In genomic region chr14:23005451-23005850, GRCh38 we compare ENCODE assay signal across 18 cellular contexts. TPM values are rescaled to one million over a fixed set of nuclear protein-coding genes. Genes with fewer than 3 reads are reported as not detected.
DNase-seq lines count a peak whose midpoint lies in the region; ATAC-seq, FAIRE-seq and TF ChIP-seq lines count a peak whose summit lies in the region.
"Had no signal": no experiment of that assay in that cellular context is flagged by ENCODE, and none has a peak within 500 bp of the region (broad histone marks: within the 10 kb centered on the region; RNA-seq: fewer than 3 reads in every experiment).

No MANE protein-coding gene starts in this region.

- H3K9me2 ChIP-seq in OCI-LY7 (ENCODE audit: insufficient read depth, low read length): no peaks in the 10 kb centered on the region

- TF ChIP-seq EP300 in HepG2 (IDR thresholded peaks at IDR 0.05; ENCODE audit: low read depth in 2 of 2, low read length in 2 of 2): no peak
- no peak for TF ChIP-seq EP300 in HepG2 (CRISPR knock-in tag; IDR thresholded peaks at IDR 0.05; ENCODE audit: borderline replicate concordance)

- H3K27ac ChIP-seq in HepG2 (ENCODE audit: extremely low read length, insufficient read depth, low read length): no peak overlapping the region
- no peak overlapping the region for H3K27ac ChIP-seq in right lobe of liver
- H3K27ac ChIP-seq in OCI-LY7 (ENCODE audit: low read depth, low read length, poor library complexity, severe bottlenecking): no peak overlapping the region
- H3K27ac ChIP-seq: neutrophil had no signal

- H3K4me1 ChIP-seq in HepG2 (ENCODE audit: insufficient read depth, low read length) (peaks cover 45% of the 10 kb centered on the region), right lobe of liver (peaks cover 0 to 19% (median 2%) of the 10 kb centered on the region in 4 donors), OCI-LY7 (ENCODE audit: insufficient read depth, low read length, poor library complexity, severe bottlenecking) (peaks cover 42% of the 10 kb centered on the region)

- H4K20me1 ChIP-seq in HepG2 (ENCODE audit: insufficient read depth, low read length) (no peaks in the 10 kb centered on the region), OCI-LY7 (ENCODE audit: insufficient read depth, low read length) (no peaks in the 10 kb centered on the region)

- H3K27me3 ChIP-seq in HepG2 (ENCODE audit: control insufficient read depth in 1 of 2, insufficient read depth in 2 of 2, low read length in 2 of 2): no peaks in the 10 kb centered on the region; a peak in 1 of 5 replicates
- H3K27me3 ChIP-seq in right lobe of liver: no peaks in the 10 kb centered on the region
- H3K27me3 ChIP-seq: BE2C, neutrophil, suprapubic skin had no signal

- DNase-seq in HepG2 (ENCODE audit: low spot score): no peak
- no peak for DNase-seq in right lobe of liver
- DNase-seq in OCI-LY7 (ENCODE audit: low spot score): no peak
- peak in 1 of 2 experiments; percentile 43 for DNase-seq in erythroblast (lab: John Stamatoyannopoulos, UW)
- no peak for DNase-seq in DMS153 treated with DMSO at 0.1 percent for 48 hours (lab: John Stamatoyannopoulos, UW; ENCODE audit: unreplicated experiment)
- DNase-seq in DMS153 (lab: John Stamatoyannopoulos, UW): no peak
- no peak for DNase-seq in frontal cortex (ENCODE audit: low spot score in 2 of 2)
- DNase-seq: BE2C; NCI-H1048; NCI-H526 treated with DMSO at 0.1 percent for 48 hours; stimulated activated CD4-positive, alpha-beta T cell treated with anti-CD3 and anti-CD28 coated beads, Interleukin-2, amount 100 ng/mL, for 24 hours had no signal

- H3K36me3 ChIP-seq in HepG2 (replicated peaks in 1 of 2; ENCODE audit: control insufficient read depth in 1 of 2, insufficient read depth in 2 of 2, low read length in 2 of 2): no peaks in the 10 kb centered on the region
- no peaks in the 10 kb centered on the region for H3K36me3 ChIP-seq in right lobe of liver
- no peaks in the 10 kb centered on the region for H3K36me3 ChIP-seq in OCI-LY7 (ENCODE audit: insufficient read depth, low read length)
- H3K36me3 ChIP-seq: BE2C, neutrophil, suprapubic skin had no signal

- H3K4me2 ChIP-seq in HepG2 (ENCODE audit: low read depth, low read length) (no peak overlapping the region; the same call in 1 of the 2 replicates), OCI-LY7 (ENCODE audit: low read length) (peak overlapping the region; percentile 100)

- no peak overlapping the region for H2AFZ ChIP-seq in HepG2 (ENCODE audit: low read length)
- H2AFZ ChIP-seq in OCI-LY7 (ENCODE audit: low read length): peak overlapping the region; percentile 69; the same call in 1 of the 2 replicates

- BruUV-seq in HepG2 (replicated peaks; lab: Mats Ljungman, UMichigan) (no TSS peak), OCI-LY7 (replicated peaks; lab: Mats Ljungman, UMichigan) (no TSS peak)

- WGBS in HepG2 (ENCODE audit: low lambda C conversion rate): 95% methylated on average over 2 of the region's 2 CpGs
- WGBS in right lobe of liver (ENCODE audit: insufficient coverage, low coverage, low lambda C conversion rate, missing lambda C conversion rate): 94% methylated on average over 2 of the region's 2 CpGs

- no peak for TF ChIP-seq CTCF in HepG2 (CRISPR knock-in tag; IDR thresholded peaks at IDR 0.05)
- no peak for TF ChIP-seq CTCF in right lobe of liver (IDR thresholded peaks at IDR 0.05)
- TF ChIP-seq CTCF in OCI-LY7 (conservative IDR thresholded peaks at IDR 0.05; ENCODE audit: low read length): no peak

- FAIRE-seq in HepG2 (lab: Jason Lieb, UNC) (no peak), frontal cortex (lab: Jason Lieb, UNC) (no peak)

- intact Hi-C loops in HepG2 (cut with micrococcal nuclease; ENCODE audit: unreplicated experiment) (loop anchor here (5.0 kb wide), 1 partner anchor 408 kb away; the partner anchor contains the start of gene ABHD4), right lobe of liver (cut with DNase I) (no loop called here), OCI-LY7 (cut with micrococcal nuclease; ENCODE audit: unreplicated experiment) (loop anchor here (5.0 kb wide), 3 partner anchors 133 to 448 kb away; partner anchors contain the start of genes LRP10 and PPP1R3E)

- TF ChIP-seq POLR2A in HepG2 (IDR thresholded peaks at IDR 0.05; ENCODE audit: insufficient read depth in 1 of 2, low read depth in 2 of 2, low read length in 2 of 2) (no peak), right lobe of liver (IDR thresholded peaks at IDR 0.05) (no peak), erythroblast (IDR thresholded peaks at IDR 0.05; ENCODE audit: low read length) (peak; percentile 8)

- in situ Hi-C loops in HepG2 (cut with HindIII; ENCODE audit: extremely low pct_ligation_motif_present, low pct_unique_long_range_greater_than_20kb): no loop called here

- ATAC-seq in HepG2: no peak
- no peak for ATAC-seq in right lobe of liver
- ATAC-seq in GM18907 (IDR thresholded peaks at IDR 0.05; ENCODE audit: unreplicated experiment): no peak
- ATAC-seq: esophagus mucosa, WTC11 had no signal

- POLR2A ChIA-PET in HepG2 (lab: Yijun Ruan, JAX): interaction anchor here (1.3 to 4.1 kb wide), 16 partner anchors 11 to 1089 kb away, joined by 3 to 561 read pairs (median 28); partner anchors contain the start of genes ACIN1, AJUBA, C14orf119 and DAD1
- POLR2A ChIA-PET in OCI-LY7 (lab: Charles Lee): interaction anchor here (1.0 to 3.6 kb wide), 5 partner anchors 10 to 89 kb away, joined by 3 to 41 read pairs (median 8); partner anchors contain the start of genes ACIN1, C14orf119 and HAUS4

- H3K79me2 ChIP-seq in HepG2 (ENCODE audit: insufficient read depth, low read length) (peaks cover 2% of the 10 kb centered on the region), OCI-LY7 (ENCODE audit: insufficient read depth, low read depth, low read length) (peaks cover 32% of the 10 kb centered on the region; the same call in 1 of the 2 replicates)

- no peaks in the 10 kb centered on the region for H3K9me3 ChIP-seq in HepG2 (ENCODE audit: low read length)
- H3K9me3 ChIP-seq in right lobe of liver: no peaks in the 10 kb centered on the region
- no peaks in the 10 kb centered on the region for H3K9me3 ChIP-seq in OCI-LY7 (ENCODE audit: low read length)
- H3K9me3 ChIP-seq: BE2C, neutrophil, suprapubic skin had no signal

- no peak for TF ChIP-seq RAD21 in HepG2 (CRISPR knock-in tag; IDR thresholded peaks at IDR 0.05)

- CTCF ChIA-PET in HepG2 (lab: Yijun Ruan, JAX; ENCODE audit: low intra/inter-chr PET ratio, low total read pairs): interaction anchor here (2.8 kb wide), 1 partner anchor 23 kb away, joined by 8 read pairs; the partner anchor contains the start of gene AJUBA
- CTCF ChIA-PET in OCI-LY7 (lab: Charles Lee; ENCODE audit: unreplicated experiment): interaction anchor here (2.2 kb wide), 2 partner anchors 10 to 19 kb away, joined by 8 to 16 read pairs; no protein-coding TSS in a partner anchor

- no peak overlapping the region for H3K9ac ChIP-seq in HepG2 (ENCODE audit: insufficient read depth, low read depth, low read length)

- H3K4me3 ChIP-seq in HepG2 (replicated peaks in 1 of 3; ENCODE audit: insufficient read depth in 1 of 3, low read depth in 2 of 3, low read length in 3 of 3): 0 out of 6 replicates have a peak overlapping the region, but pooled peaks of 1 of the 3 experiments have one; percentile 68
- H3K4me3 ChIP-seq in right lobe of liver: no peak overlapping the region
- peak overlapping the region; percentile 80 for H3K4me3 ChIP-seq in OCI-LY7 (ENCODE audit: low read depth, low read length, poor library complexity, severe bottlenecking)

RNA-seq across cellular contexts. Expression of gene C14orf93, which starts 4.5 kb away (rescaled TPM):
- total RNA-seq in HepG2 (2016; rRNA removed; fragmentation: Illumina TruSeq; extraction: Trizol) (10.8 and 11.4 TPM in 2 replicates), right lobe of liver (1 to 10 TPM; 1.7 to 4.0 (median 3.2) TPM), OCI-LY7 (2022) (15.2 and 17.4 TPM in 2 replicates), frontal cortex (4.5 TPM)
- 3.1 and 3.7 TPM in 2 replicates for total RNA-seq in HepG2 (2016; cell fraction: cytosol; rRNA removed; fragmentation: Illumina TruSeq; extraction: Trizol; ENCODE audit: low read depth)
- total RNA-seq in HepG2 (2016; cell fraction: insoluble cytoplasmic fraction; rRNA removed; fragmentation: Illumina TruSeq; extraction: Trizol): 10.9 and 11.2 TPM in 2 replicates
- 7.8 and 9.1 TPM in 2 replicates for total RNA-seq in HepG2 (2016; cell fraction: membrane; rRNA removed; fragmentation: Illumina TruSeq; extraction: Trizol)
- 6.7 and 8.3 TPM in 2 replicates for total RNA-seq in HepG2 (2016; cell fraction: nucleus; rRNA removed; fragmentation: Illumina TruSeq; extraction: Trizol)
- polyA plus RNA-seq in HepG2 (2011; rRNA removed): 19.8 and 22.5 TPM in 2 replicates
- 18.0 and 23.7 TPM in 2 replicates for polyA plus RNA-seq in HepG2 (2011; cell fraction: cytosol; rRNA removed)
- 27.1 and 27.7 TPM in 2 replicates for polyA plus RNA-seq in HepG2 (2011; cell fraction: nucleus; rRNA removed)
- polyA plus RNA-seq in HepG2 (2012): 14.5 and 15.7 TPM in 2 replicates
- polyA plus RNA-seq in HepG2 (2016; cell fraction: cytosol; fragmentation: Illumina TruSeq; extraction: Trizol; ENCODE audit: low read depth): 2.6 and 3.0 TPM in 2 replicates
- 9.9 and 10.2 TPM in 2 replicates for polyA plus RNA-seq in HepG2 (2016; cell fraction: insoluble cytoplasmic fraction; fragmentation: Illumina TruSeq; extraction: Trizol; ENCODE audit: low read depth)
- polyA plus RNA-seq in HepG2 (2016; cell fraction: membrane; fragmentation: Illumina TruSeq; extraction: Trizol; ENCODE audit: low read depth): 6.4 TPM in 2 replicates
- polyA plus RNA-seq in HepG2 (2016; cell fraction: nucleus; fragmentation: Illumina TruSeq; extraction: Trizol; ENCODE audit: insufficient read depth, low read depth): 19.5 and 24.7 TPM in 2 replicates
- 18.0 and 62.7 TPM in 2 replicates for polyA minus RNA-seq in HepG2 (2011; rRNA and poly(A)+ RNA removed; ENCODE audit: low replicate concordance)
- 8.0 and 14.8 TPM in 2 replicates for polyA minus RNA-seq in HepG2 (2011; cell fraction: cytosol; rRNA and poly(A)+ RNA removed)
- 8.8 and 11.9 TPM in 2 replicates for polyA minus RNA-seq in HepG2 (2011; cell fraction: nucleus; rRNA and poly(A)+ RNA removed)
- total RNA-seq in OCI-LY7 (2014; rRNA removed; shearing (Covaris generic)): 13.8 and 17.9 TPM in 2 replicates

RNA-seq across cellular contexts. Expression of gene AJUBA, which starts 23.1 kb away (rescaled TPM):
- total RNA-seq in HepG2 (2016; rRNA removed; fragmentation: Illumina TruSeq; extraction: Trizol) (109 and 157 TPM in 2 replicates), right lobe of liver (10 to 100 TPM in 5 of 6 experiments, 1 to 10 TPM in 1; 7.8 to 64.6 (median 54.2) TPM), OCI-LY7 (2022) (0.37 and 0.88 TPM in 2 replicates), frontal cortex (4.5 TPM)
- 29.1 and 32.6 TPM in 2 replicates for total RNA-seq in HepG2 (2016; cell fraction: cytosol; rRNA removed; fragmentation: Illumina TruSeq; extraction: Trizol; ENCODE audit: low read depth)
- total RNA-seq in HepG2 (2016; cell fraction: insoluble cytoplasmic fraction; rRNA removed; fragmentation: Illumina TruSeq; extraction: Trizol): 104 and 153 TPM in 2 replicates
- 72.3 and 78.5 TPM in 2 replicates for total RNA-seq in HepG2 (2016; cell fraction: membrane; rRNA removed; fragmentation: Illumina TruSeq; extraction: Trizol)
- 149 and 162 TPM in 2 replicates for total RNA-seq in HepG2 (2016; cell fraction: nucleus; rRNA removed; fragmentation: Illumina TruSeq; extraction: Trizol)
- 241 and 315 TPM in 2 replicates for polyA plus RNA-seq in HepG2 (2011; rRNA removed)
- 184 and 225 TPM in 2 replicates for polyA plus RNA-seq in HepG2 (2011; cell fraction: cytosol; rRNA removed)
- 207 and 248 TPM in 2 replicates for polyA plus RNA-seq in HepG2 (2011; cell fraction: nucleus; rRNA removed)
- polyA plus RNA-seq in HepG2 (2012): 183 and 230 TPM in 2 replicates
- polyA plus RNA-seq in HepG2 (2016; cell fraction: cytosol; fragmentation: Illumina TruSeq; extraction: Trizol; ENCODE audit: low read depth): 8.7 and 9.2 TPM in 2 replicates
- 102 and 106 TPM in 2 replicates for polyA plus RNA-seq in HepG2 (2016; cell fraction: insoluble cytoplasmic fraction; fragmentation: Illumina TruSeq; extraction: Trizol; ENCODE audit: low read depth)
- polyA plus RNA-seq in HepG2 (2016; cell fraction: membrane; fragmentation: Illumina TruSeq; extraction: Trizol; ENCODE audit: low read depth): 31.5 and 31.6 TPM in 2 replicates
- polyA plus RNA-seq in HepG2 (2016; cell fraction: nucleus; fragmentation: Illumina TruSeq; extraction: Trizol; ENCODE audit: insufficient read depth, low read depth): 158 and 165 TPM in 2 replicates
- polyA minus RNA-seq in HepG2 (2011; rRNA and poly(A)+ RNA removed; ENCODE audit: low replicate concordance): 171 and 630 TPM in 2 replicates
- polyA minus RNA-seq in HepG2 (2011; cell fraction: cytosol; rRNA and poly(A)+ RNA removed): 150 and 166 TPM in 2 replicates
- polyA minus RNA-seq in HepG2 (2011; cell fraction: nucleus; rRNA and poly(A)+ RNA removed): 420 and 488 TPM in 2 replicates
- total RNA-seq in OCI-LY7 (2014; rRNA removed; shearing (Covaris generic)): 0.13 and 0.22 TPM in 2 replicates

RNA-seq across cellular contexts. Expression of gene PSMB5, which starts 29.2 kb away (rescaled TPM):
- total RNA-seq in HepG2 (2016; rRNA removed; fragmentation: Illumina TruSeq; extraction: Trizol) (871 and 1,316 TPM in 2 replicates), right lobe of liver (10 to 100 TPM; 51.2 to 93.5 (median 59.1) TPM), OCI-LY7 (2022) (85.5 and 122 TPM in 2 replicates), frontal cortex (194 TPM)
- total RNA-seq in HepG2 (2016; cell fraction: cytosol; rRNA removed; fragmentation: Illumina TruSeq; extraction: Trizol; ENCODE audit: low read depth): 296 and 327 TPM in 2 replicates
- total RNA-seq in HepG2 (2016; cell fraction: insoluble cytoplasmic fraction; rRNA removed; fragmentation: Illumina TruSeq; extraction: Trizol): 923 and 1,358 TPM in 2 replicates
- total RNA-seq in HepG2 (2016; cell fraction: membrane; rRNA removed; fragmentation: Illumina TruSeq; extraction: Trizol): 499 and 543 TPM in 2 replicates
- total RNA-seq in HepG2 (2016; cell fraction: nucleus; rRNA removed; fragmentation: Illumina TruSeq; extraction: Trizol): 325 and 326 TPM in 2 replicates
- polyA plus RNA-seq in HepG2 (2011; rRNA removed): 566 and 705 TPM in 2 replicates
- 909 and 1,129 TPM in 2 replicates for polyA plus RNA-seq in HepG2 (2011; cell fraction: cytosol; rRNA removed)
- 173 and 191 TPM in 2 replicates for polyA plus RNA-seq in HepG2 (2011; cell fraction: nucleus; rRNA removed)
- 459 and 476 TPM in 2 replicates for polyA plus RNA-seq in HepG2 (2012)
- 281 and 292 TPM in 2 replicates for polyA plus RNA-seq in HepG2 (2016; cell fraction: cytosol; fragmentation: Illumina TruSeq; extraction: Trizol; ENCODE audit: low read depth)
- 1,127 and 1,228 TPM in 2 replicates for polyA plus RNA-seq in HepG2 (2016; cell fraction: insoluble cytoplasmic fraction; fragmentation: Illumina TruSeq; extraction: Trizol; ENCODE audit: low read depth)
- polyA plus RNA-seq in HepG2 (2016; cell fraction: membrane; fragmentation: Illumina TruSeq; extraction: Trizol; ENCODE audit: low read depth): 411 and 426 TPM in 2 replicates
- 421 and 445 TPM in 2 replicates for polyA plus RNA-seq in HepG2 (2016; cell fraction: nucleus; fragmentation: Illumina TruSeq; extraction: Trizol; ENCODE audit: insufficient read depth, low read depth)
- 455 and 971 TPM in 2 replicates for polyA minus RNA-seq in HepG2 (2011; rRNA and poly(A)+ RNA removed; ENCODE audit: low replicate concordance)
- 370 and 379 TPM in 2 replicates for polyA minus RNA-seq in HepG2 (2011; cell fraction: cytosol; rRNA and poly(A)+ RNA removed)
- polyA minus RNA-seq in HepG2 (2011; cell fraction: nucleus; rRNA and poly(A)+ RNA removed): 156 and 157 TPM in 2 replicates
- 111 and 133 TPM in 2 replicates for total RNA-seq in OCI-LY7 (2014; rRNA removed; shearing (Covaris generic))

RNA-seq across cellular contexts. Expression of gene PSMB11, which starts 36.6 kb away (rescaled TPM):
- not detected in 2 replicates for total RNA-seq in HepG2 (2016; rRNA removed; fragmentation: Illumina TruSeq; extraction: Trizol)
- total RNA-seq in HepG2 (2016; cell fraction: cytosol; rRNA removed; fragmentation: Illumina TruSeq; extraction: Trizol; ENCODE audit: low read depth): not detected in 2 replicates
- not detected in 2 replicates for total RNA-seq in HepG2 (2016; cell fraction: insoluble cytoplasmic fraction; rRNA removed; fragmentation: Illumina TruSeq; extraction: Trizol)
- total RNA-seq in HepG2 (2016; cell fraction: membrane; rRNA removed; fragmentation: Illumina TruSeq; extraction: Trizol): not detected in 2 replicates
- not detected in 2 replicates for total RNA-seq in HepG2 (2016; cell fraction: nucleus; rRNA removed; fragmentation: Illumina TruSeq; extraction: Trizol)
- not detected in 2 replicates for polyA plus RNA-seq in HepG2 (2011; rRNA removed)
- polyA plus RNA-seq in HepG2 (2011; cell fraction: cytosol; rRNA removed): not detected in 2 replicates
- polyA plus RNA-seq in HepG2 (2011; cell fraction: nucleus; rRNA removed): not detected in 2 replicates
- not detected in 2 replicates for polyA plus RNA-seq in HepG2 (2012)
- polyA plus RNA-seq in HepG2 (2016; cell fraction: cytosol; fragmentation: Illumina TruSeq; extraction: Trizol; ENCODE audit: low read depth): not detected in 2 replicates
- polyA plus RNA-seq in HepG2 (2016; cell fraction: insoluble cytoplasmic fraction; fragmentation: Illumina TruSeq; extraction: Trizol; ENCODE audit: low read depth): not detected in 2 replicates
- not detected in 2 replicates for polyA plus RNA-seq in HepG2 (2016; cell fraction: membrane; fragmentation: Illumina TruSeq; extraction: Trizol; ENCODE audit: low read depth)
- not detected in 2 replicates for polyA plus RNA-seq in HepG2 (2016; cell fraction: nucleus; fragmentation: Illumina TruSeq; extraction: Trizol; ENCODE audit: insufficient read depth, low read depth)
- 0.10 TPM in 1 of 2 replicates, not detected in the other for polyA minus RNA-seq in HepG2 (2011; rRNA and poly(A)+ RNA removed; ENCODE audit: low replicate concordance)
- not detected in 2 replicates for polyA minus RNA-seq in HepG2 (2011; cell fraction: cytosol; rRNA and poly(A)+ RNA removed)
- polyA minus RNA-seq in HepG2 (2011; cell fraction: nucleus; rRNA and poly(A)+ RNA removed): not detected in 2 replicates
- total RNA-seq in right lobe of liver: not detected
- not detected in 2 replicates for total RNA-seq in OCI-LY7 (2014; rRNA removed; shearing (Covaris generic))
- total RNA-seq in OCI-LY7 (2022): not detected in 2 replicates
- total RNA-seq in frontal cortex: under 0.01 TPM
- total RNA-seq: esophagus mucosa, lung microvascular endothelial cell, RPMI7951, suprapubic skin, WTC11 had no signal

RNA-seq across cellular contexts. Expression of gene HAUS4, which starts 48.6 kb away (rescaled TPM):
- 130 and 141 TPM in 2 replicates for total RNA-seq in HepG2 (2016; rRNA removed; fragmentation: Illumina TruSeq; extraction: Trizol)
- total RNA-seq in HepG2 (2016; cell fraction: cytosol; rRNA removed; fragmentation: Illumina TruSeq; extraction: Trizol; ENCODE audit: low read depth): 124 and 143 TPM in 2 replicates
- 128 and 148 TPM in 2 replicates for total RNA-seq in HepG2 (2016; cell fraction: insoluble cytoplasmic fraction; rRNA removed; fragmentation: Illumina TruSeq; extraction: Trizol)
- 134 and 154 TPM in 2 replicates for total RNA-seq in HepG2 (2016; cell fraction: membrane; rRNA removed; fragmentation: Illumina TruSeq; extraction: Trizol)
- 82.9 and 84.6 TPM in 2 replicates for total RNA-seq in HepG2 (2016; cell fraction: nucleus; rRNA removed; fragmentation: Illumina TruSeq; extraction: Trizol)
- polyA plus RNA-seq in HepG2 (2011; rRNA removed): 64.7 and 74.4 TPM in 2 replicates
- 49.6 and 52.3 TPM in 2 replicates for polyA plus RNA-seq in HepG2 (2011; cell fraction: cytosol; rRNA removed)
- 90.4 and 93.9 TPM in 2 replicates for polyA plus RNA-seq in HepG2 (2011; cell fraction: nucleus; rRNA removed)
- 58.5 and 83.9 TPM in 2 replicates for polyA plus RNA-seq in HepG2 (2012)
- polyA plus RNA-seq in HepG2 (2016; cell fraction: cytosol; fragmentation: Illumina TruSeq; extraction: Trizol; ENCODE audit: low read depth): 42.0 and 47.4 TPM in 2 replicates
- 106 and 115 TPM in 2 replicates for polyA plus RNA-seq in HepG2 (2016; cell fraction: insoluble cytoplasmic fraction; fragmentation: Illumina TruSeq; extraction: Trizol; ENCODE audit: low read depth)
- 86.6 and 89.8 TPM in 2 replicates for polyA plus RNA-seq in HepG2 (2016; cell fraction: membrane; fragmentation: Illumina TruSeq; extraction: Trizol; ENCODE audit: low read depth)
- polyA plus RNA-seq in HepG2 (2016; cell fraction: nucleus; fragmentation: Illumina TruSeq; extraction: Trizol; ENCODE audit: insufficient read depth, low read depth): 118 and 127 TPM in 2 replicates
- polyA minus RNA-seq in HepG2 (2011; rRNA and poly(A)+ RNA removed; ENCODE audit: low replicate concordance): 39.3 and 43.1 TPM in 2 replicates
- 27.3 and 39.3 TPM in 2 replicates for polyA minus RNA-seq in HepG2 (2011; cell fraction: cytosol; rRNA and poly(A)+ RNA removed)
- polyA minus RNA-seq in HepG2 (2011; cell fraction: nucleus; rRNA and poly(A)+ RNA removed): 50.6 and 59.4 TPM in 2 replicates
- total RNA-seq in right lobe of liver: 10 to 100 TPM in 4 of 6 experiments, 1 to 10 TPM in 2; 6.8 to 17.9 (median 12.4) TPM
- total RNA-seq in OCI-LY7 (2014; rRNA removed; shearing (Covaris generic)): 105 and 126 TPM in 2 replicates
- total RNA-seq in OCI-LY7 (2022): 96.7 and 103 TPM in 2 replicates
- 23.2 TPM for total RNA-seq in frontal cortex

Comparison
In these comparisons a context has a peak if more than half of its experiments do, and no peak if none do; other contexts are left out.
1. intact Hi-C loops: an anchor here in HepG2 (5.0 kb wide) and OCI-LY7 (5.0 kb wide); none called in right lobe of liver.